ENCODE assay signal across 8 cellular contexts in the genomic region with DNA sequence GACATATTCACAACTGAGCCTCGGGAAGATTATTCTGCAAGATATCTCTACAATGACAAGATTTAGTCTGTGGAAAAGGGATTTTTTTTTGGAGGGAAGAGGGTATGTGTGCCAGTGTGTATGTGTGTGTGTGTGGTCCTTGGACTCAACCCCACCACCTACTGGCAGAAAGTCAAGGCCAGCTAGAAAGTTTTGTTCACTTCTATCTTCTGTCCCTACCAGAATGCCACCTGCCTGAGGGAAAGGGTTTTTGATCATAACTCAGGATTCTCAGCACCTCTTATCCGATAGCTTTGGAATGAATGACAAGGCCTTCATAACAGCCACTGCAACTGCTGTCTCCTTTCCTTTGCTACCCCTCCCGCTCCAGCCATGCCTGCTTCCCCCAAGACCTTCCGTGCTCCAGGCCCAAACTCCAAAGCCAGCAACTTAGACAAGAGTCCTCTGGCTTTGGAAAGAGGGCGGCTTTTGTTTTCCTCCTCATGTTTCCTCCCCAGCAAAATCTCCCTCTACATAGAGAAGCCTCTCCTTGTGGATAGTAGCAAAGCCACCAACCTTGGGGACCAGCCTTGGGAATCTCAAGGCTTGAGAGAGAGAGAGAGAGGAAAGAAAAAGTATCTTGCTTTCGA. TPM values are rescaled to one million over a fixed set of nuclear protein-coding genes. Genes with fewer than 3 reads are reported as not detected.
DNase-seq lines count a peak whose midpoint lies in the region; ATAC-seq and TF ChIP-seq lines count a peak whose summit lies in the region.

No MANE protein-coding gene starts in this region.

- peaks cover 5% of the 10 kb centered on the region for H3F3A ChIP-seq in smooth muscle cell (ENCODE audit: low read depth)

- H3K79me2 ChIP-seq in smooth muscle cell (ENCODE audit: low read depth) = no peaks in the 10 kb centered on the region

- H3K27me3 ChIP-seq in CD4-positive, CD25-positive, alpha-beta regulatory T cell (ENCODE audit: control insufficient read depth, insufficient read depth, low read length) = no peaks in the 10 kb centered on the region
- no peaks in the 10 kb centered on the region for H3K27me3 ChIP-seq in smooth muscle cell (ENCODE audit: low read depth)

- WGBS in smooth muscle cell (ENCODE audit: low lambda C conversion rate) = 38% methylated on average over 6 of the region's 6 CpGs

- H3K27me3 Mint-ChIP-seq in CD4-positive, CD25-positive, alpha-beta regulatory T cell = peaks cover under 1% of the 10 kb centered on the region
- H3K27me3 Mint-ChIP-seq in brain = no peaks in the 10 kb centered on the region
- peaks cover 0 to 2% (median 2%) of the 10 kb centered on the region in 3 donors for H3K27me3 Mint-ChIP-seq in immature natural killer cell (ENCODE audit: low read depth in 3 of 3)

- H3K9me3 Mint-ChIP-seq in CD4-positive, CD25-positive, alpha-beta regulatory T cell = peaks cover 0 to 13% (median 5%) of the 10 kb centered on the region in 7 donors
- H3K9me3 Mint-ChIP-seq in brain (peaks cover 0 to 12% (median 9%) of the 10 kb centered on the region in 5 experiments), immature natural killer cell (no peaks in the 10 kb centered on the region)

- peaks cover 6% of the 10 kb centered on the region for H3K36me3 Mint-ChIP-seq in CD4-positive, CD25-positive, alpha-beta regulatory T cell
- H3K36me3 Mint-ChIP-seq in brain (peaks cover 18% of the 10 kb centered on the region), immature natural killer cell (peaks cover 4 to 7% (median 5%) of the 10 kb centered on the region in 3 donors)

- no peak overlapping the region for H3K27ac Mint-ChIP-seq in CD4-positive, CD25-positive, alpha-beta regulatory T cell
- no peak overlapping the region for H3K27ac Mint-ChIP-seq in brain
- H3K27ac Mint-ChIP-seq in immature natural killer cell = no peak overlapping the region

- TF ChIP-seq CTCF in brain (conservative IDR thresholded peaks at IDR 0.05) (peak; percentile 38 to 68), smooth muscle cell (IDR thresholded peaks at IDR 0.05; ENCODE audit: borderline replicate concordance, insufficient read depth, poor library complexity, severe bottlenecking) (peak; percentile 46)

- peaks cover 0 to 14% (median 4%) of the 10 kb centered on the region in 4 donors for H3K4me1 Mint-ChIP-seq in CD4-positive, CD25-positive, alpha-beta regulatory T cell
- H3K4me1 Mint-ChIP-seq in brain = peaks cover 31% of the 10 kb centered on the region
- peaks cover 6 to 9% of the 10 kb centered on the region in 2 donors for H3K4me1 Mint-ChIP-seq in immature natural killer cell

- H4K20me1 ChIP-seq in smooth muscle cell (ENCODE audit: low read depth) = no peaks in the 10 kb centered on the region

- peak overlapping the region; percentile 95 for H3K4me3 ChIP-seq in CD4-positive, CD25-positive, alpha-beta regulatory T cell (ENCODE audit: low read depth, low read length)
- peak overlapping the region; percentile 95 for H3K4me3 ChIP-seq in smooth muscle cell

- peaks cover 11% of the 10 kb centered on the region for H3K4me1 ChIP-seq in CD4-positive, CD25-positive, alpha-beta regulatory T cell (ENCODE audit: control insufficient read depth, insufficient read depth, low read length, poor library complexity, severe bottlenecking)
- peaks cover 4% of the 10 kb centered on the region for H3K4me1 ChIP-seq in smooth muscle cell (ENCODE audit: low read depth)

- peak in 1 of 2 donors; percentile 54 for ATAC-seq in CD4-positive, CD25-positive, alpha-beta regulatory T cell (ENCODE audit: low read depth in 2 of 2)
- ATAC-seq in GM18520 (IDR thresholded peaks at IDR 0.05; ENCODE audit: unreplicated experiment) = peak; percentile 9

- DNase-seq in CD4-positive, CD25-positive, alpha-beta regulatory T cell = peak in 2 of 3 donors; percentile 39 to 52
- DNase-seq in MV-4-11 (lab: John Stamatoyannopoulos, UW) (peak; percentile 48), immature natural killer cell (peak; percentile 39 to 53 (median 47)), smooth muscle cell (lab: John Stamatoyannopoulos, UW; ENCODE audit: unreplicated experiment) (no peak), hippocampal formation (lab: John Stamatoyannopoulos, UW) (no peak), NCI-H2171 (lab: John Stamatoyannopoulos, UW) (no peak)

- peak overlapping the region; percentile 96 for H3K4me2 ChIP-seq in smooth muscle cell

- peaks cover 7 to 17% of the 10 kb centered on the region in 2 experiments for H3K9me3 ChIP-seq in CD4-positive, CD25-positive, alpha-beta regulatory T cell (ENCODE audit: control insufficient read depth in 2 of 2, low read length in 2 of 2)
- H3K9me3 ChIP-seq in smooth muscle cell (replicated peaks; ENCODE audit: low read depth) = no peaks in the 10 kb centered on the region

- H3K4me3 Mint-ChIP-seq in CD4-positive, CD25-positive, alpha-beta regulatory T cell = no peak overlapping the region
- H3K4me3 Mint-ChIP-seq in brain (no peak overlapping the region), immature natural killer cell (no peak overlapping the region)

- H3K9ac ChIP-seq in smooth muscle cell (ENCODE audit: low read depth) = peak overlapping the region; percentile 93

- peak overlapping the region; percentile 100 for H2AFZ ChIP-seq in smooth muscle cell (ENCODE audit: low read depth)

- no peaks in the 10 kb centered on the region for H3K36me3 ChIP-seq in CD4-positive, CD25-positive, alpha-beta regulatory T cell (ENCODE audit: control insufficient read depth, insufficient read depth, low read length)
- H3K36me3 ChIP-seq in smooth muscle cell (ENCODE audit: low read depth) = no peaks in the 10 kb centered on the region

- H3K27ac ChIP-seq in CD4-positive, CD25-positive, alpha-beta regulatory T cell (ENCODE audit: insufficient read depth, low read length, poor library complexity, severe bottlenecking) = peak overlapping the region; percentile 41
- peak overlapping the region; percentile 86 for H3K27ac ChIP-seq in smooth muscle cell (ENCODE audit: low read depth)

RNA-seq across cellular contexts. Expression of a gene that starts 18.6 kb away (rescaled TPM):
- total RNA-seq in CD4-positive, CD25-positive, alpha-beta regulatory T cell = 279 TPM
- 10 to 100 TPM; 67.4 to 100.0 (median 71.2) TPM for polyA plus RNA-seq in CD4-positive, CD25-positive, alpha-beta regulatory T cell
- polyA plus RNA-seq in brain (ENCODE audit: insufficient read depth, low read depth, low replicate concordance) (7.7 TPM), immature natural killer cell (100 to 1,000 TPM in 1 of 3 donors, 10 to 100 TPM in 2; 57.3 to 117 (median 98.5) TPM), smooth muscle cell (9.2 and 13.5 TPM in 2 replicates)
- total RNA-seq in smooth muscle cell = 19.1 and 33.3 TPM in 2 replicates

RNA-seq across cellular contexts. Expression of a gene that starts 19.6 kb away (rescaled TPM):
- 125 TPM for total RNA-seq in CD4-positive, CD25-positive, alpha-beta regulatory T cell
- 10 to 100 TPM; 79.3 to 91.5 (median 82.7) TPM for polyA plus RNA-seq in CD4-positive, CD25-positive, alpha-beta regulatory T cell
- polyA plus RNA-seq in brain (ENCODE audit: insufficient read depth, low read depth, low replicate concordance) (4.3 TPM), immature natural killer cell (100 to 1,000 TPM in 2 of 3 donors, 10 to 100 TPM in 1; 49.5 to 113 (median 100) TPM), smooth muscle cell (1.5 and 2.9 TPM in 2 replicates)
- 1.8 and 3.5 TPM in 2 replicates for total RNA-seq in smooth muscle cell

RNA-seq across cellular contexts. Expression of a gene that starts 37.0 kb away (rescaled TPM):
- total RNA-seq in CD4-positive, CD25-positive, alpha-beta regulatory T cell = 35.9 TPM
- polyA plus RNA-seq in CD4-positive, CD25-positive, alpha-beta regulatory T cell = 10 to 100 TPM in 3 of 4 donors, 1 to 10 TPM in 1; 9.7 to 14.5 (median 12.2) TPM
- polyA plus RNA-seq in brain (ENCODE audit: insufficient read depth, low read depth, low replicate concordance) = 15.6 TPM
- polyA plus RNA-seq in immature natural killer cell = 10 to 100 TPM in 2 of 3 donors, 1 to 10 TPM in 1; 7.2 to 23.4 (median 16.7) TPM
- total RNA-seq in smooth muscle cell = 27.2 and 40.5 TPM in 2 replicates
- 31.1 and 36.3 TPM in 2 replicates for polyA plus RNA-seq in smooth muscle cell

RNA-seq across cellular contexts. Expression of a gene that starts 37.8 kb away (rescaled TPM):
- total RNA-seq in CD4-positive, CD25-positive, alpha-beta regulatory T cell = 62.3 TPM
- polyA plus RNA-seq in CD4-positive, CD25-positive, alpha-beta regulatory T cell = 1 to 10 TPM; 4.5 to 9.5 (median 6.8) TPM
- 6.6 TPM for polyA plus RNA-seq in brain (ENCODE audit: insufficient read depth, low read depth, low replicate concordance)
- polyA plus RNA-seq in immature natural killer cell = 10 to 100 TPM in 1 of 3 donors, 1 to 10 TPM in 2; 6.6 to 13.5 (median 7.5) TPM
- total RNA-seq in smooth muscle cell = 11.1 and 12.1 TPM in 2 replicates
- 6.3 and 12.1 TPM in 2 replicates for polyA plus RNA-seq in smooth muscle cell

RNA-seq across cellular contexts. Expression of a gene that starts 55.7 kb away (rescaled TPM):
- 135 TPM for total RNA-seq in CD4-positive, CD25-positive, alpha-beta regulatory T cell
- polyA plus RNA-seq in CD4-positive, CD25-positive, alpha-beta regulatory T cell = 100 to 1,000 TPM; 135 to 224 (median 140) TPM
- 4.1 TPM for polyA plus RNA-seq in brain (ENCODE audit: insufficient read depth, low read depth, low replicate concordance)
- polyA plus RNA-seq in immature natural killer cell = 100 to 1,000 TPM; 122 to 227 (median 158) TPM
- total RNA-seq in smooth muscle cell = 5.1 and 19.7 TPM in 2 replicates
- polyA plus RNA-seq in smooth muscle cell = 7.6 and 13.3 TPM in 2 replicates

Comparison
In these comparisons a context has a peak if more than half of its experiments do, and no peak if none do; other contexts are left out.
1. DNase-seq: peak in CD4-positive, CD25-positive, alpha-beta regulatory T cell (2 of 3), MV-4-11 (single experiment) and immature natural killer cell (3 of 3); none in smooth muscle cell (single experiment), hippocampal formation (0 of 2) and NCI-H2171 (single experiment).